Comparison of ENCODE assay signal across 30 cellular contexts in genomic region chr2:184814428-184814827, GRCh38.
DNase-seq lines count a peak whose midpoint lies in the region; ATAC-seq, FAIRE-seq and TF ChIP-seq lines count a peak whose summit lies in the region.
"Had no signal": no experiment of that assay in that cellular context is flagged by ENCODE, and none has a peak within 500 bp of the region (broad histone marks: within the 10 kb centered on the region; RNA-seq: fewer than 3 reads in every experiment).

No MANE protein-coding gene starts in this region.

- H3K4me1 ChIP-seq in A673 (ENCODE audit: insufficient read depth, low read length, poor library complexity, severe bottlenecking) (no peaks in the 10 kb centered on the region), OCI-LY3 (ENCODE audit: low read length) (peaks cover 27% of the 10 kb centered on the region), pancreas (no peaks in the 10 kb centered on the region)
- H3K4me1 ChIP-seq: A549, foreskin keratinocyte, prostate gland, sigmoid colon, upper lobe of left lung had no signal

- H3K4me2 ChIP-seq in OCI-LY3 (ENCODE audit: low read length), result peak overlapping the region; percentile 21
- H3K4me2 ChIP-seq: A549 had no signal

- DNase-seq in A673 (ENCODE audit: low spot score) (peak; percentile 35), NCI-H146 (lab: John Stamatoyannopoulos, UW) (peak; percentile 57), NCI-H2227 (lab: John Stamatoyannopoulos, UW; ENCODE audit: unreplicated experiment) (peak; percentile 44), SW 1271 (lab: John Stamatoyannopoulos, UW) (no peak), OCI-M1 (lab: John Stamatoyannopoulos, UW) (no peak), pancreas (no peak)
- no peak for DNase-seq in activated CD8-positive, alpha-beta memory T cell treated with anti-CD3 and anti-CD28 coated beads, Interleukin-2, amount 50 U/mL, for 48 hours
- DNase-seq: activated CD4-positive, alpha-beta T cell treated with anti-CD3 and anti-CD28 coated beads, Interleukin-2, amount 50 U/mL, for 48 hours; CD8-positive, alpha-beta T cell; DMS 273 treated with DMSO at 0.1 percent for 48 hours; foreskin keratinocyte; left colon; mammary epithelial cell; NCI-H1048; NCI-H446 treated with DMSO at 0.1 percent for 48 hours; sigmoid colon; stimulated activated CD4-positive, alpha-beta T cell treated with anti-CD3 and anti-CD28 coated beads, Interleukin-4, amount 100 ng/mL, for 24 hours; upper lobe of left lung had no signal

- no peak overlapping the region for H2AFZ ChIP-seq in OCI-LY3 (ENCODE audit: low read depth, low read length)

- H3K9ac ChIP-seq in OCI-LY3 (ENCODE audit: low read length), result no peak overlapping the region

- FAIRE-seq in pancreas (lab: Jason Lieb, UNC), result no peak
- FAIRE-seq: A549, bronchial epithelial cell, colon, G401.6, H54, RCC 7860 had no signal

- H3K27ac ChIP-seq in A673 (ENCODE audit: low read depth, low read length, poor library complexity, severe bottlenecking), result no peak overlapping the region
- H3K27ac ChIP-seq in OCI-LY3 (ENCODE audit: low read length), result no peak overlapping the region
- no peak overlapping the region for H3K27ac ChIP-seq in pancreas
- H3K27ac ChIP-seq: A549, foreskin keratinocyte, neutrophil, prostate gland, sigmoid colon, upper lobe of left lung had no signal

- TF ChIP-seq CTCF in A673 (conservative IDR thresholded peaks at IDR 0.05; ENCODE audit: low read depth, low read length) (no peak), OCI-LY3 (IDR thresholded peaks at IDR 0.05; ENCODE audit: low read depth, low read length) (no peak), pancreas (IDR thresholded peaks at IDR 0.05) (no peak)

- H4K20me1 ChIP-seq in OCI-LY3 (ENCODE audit: insufficient read depth, low read length), result peaks cover 5% of the 10 kb centered on the region; the same call in 1 of the 2 replicates

- H3K79me2 ChIP-seq in OCI-LY3 (ENCODE audit: low read length), result peaks cover 20% of the 10 kb centered on the region

- BruUV-seq in A673 (replicated peaks; lab: Mats Ljungman, UMichigan), result no TSS peak

- POLR2A ChIA-PET in A673 (lab: Charles Lee; ENCODE audit: low non-redundant PET), result no interaction called here

- CTCF ChIA-PET in A673 (lab: Charles Lee), result no interaction called here

- H3K27me3 ChIP-seq in A673 (replicated peaks; ENCODE audit: insufficient read depth, low read depth, low read length, poor library complexity) (no peaks in the 10 kb centered on the region), OCI-LY3 (ENCODE audit: low read depth, low read length) (no peaks in the 10 kb centered on the region), pancreas (no peaks in the 10 kb centered on the region)
- H3K27me3 ChIP-seq: foreskin keratinocyte, neutrophil, sigmoid colon, upper lobe of left lung had no signal

- H3K4me3 ChIP-seq in A673 (ENCODE audit: low read depth, low read length, poor library complexity, severe bottlenecking), result no peak overlapping the region
- no peak overlapping the region for H3K4me3 ChIP-seq in OCI-LY3 (ENCODE audit: low read length)
- no peak overlapping the region for H3K4me3 ChIP-seq in pancreas
- H3K4me3 ChIP-seq: A549, prostate gland, sigmoid colon, upper lobe of left lung had no signal

- H3K9me3 ChIP-seq in A673 (ENCODE audit: low read depth, low read length, poor library complexity, severe bottlenecking) (no peaks in the 10 kb centered on the region), OCI-LY3 (ENCODE audit: insufficient read depth, low read length) (no peaks in the 10 kb centered on the region), pancreas (no peaks in the 10 kb centered on the region)
- H3K9me3 ChIP-seq: A549, neutrophil, prostate gland, sigmoid colon, upper lobe of left lung had no signal

- 44 to 48% methylated on average over 3 of the region's 3 CpGs for WGBS in pancreas, 2 donors

- no peak for ATAC-seq in pancreas
- ATAC-seq: A549; activated CD4-positive, CD25-positive, alpha-beta regulatory T cell treated with anti-CD3 and anti-CD28 coated beads, Interleukin-2, amount 50 U/mL, for 24 hours; CD8-positive, alpha-beta T cell; esophagus mucosa; foreskin keratinocyte; left colon; stimulated activated effector memory CD8-positive, alpha-beta T cell treated with anti-CD3 and anti-CD28 coated beads, Interleukin-12 subunit alpha, Interleukin-12 subunit beta, amount 100 ng/mL, for 72 hours had no signal

- intact Hi-C loops in A673 (cut with micrococcal nuclease; ENCODE audit: unreplicated experiment) (no loop called here), pancreas (cut with DNase I) (no loop called here)

- H3K36me3 ChIP-seq in A673 (ENCODE audit: insufficient read depth, low read length, poor library complexity, severe bottlenecking) (no peaks in the 10 kb centered on the region), OCI-LY3 (replicated peaks; ENCODE audit: low read depth, low read length) (peaks cover 12% of the 10 kb centered on the region), pancreas (no peaks in the 10 kb centered on the region)
- H3K36me3 ChIP-seq: neutrophil, prostate gland, sigmoid colon, upper lobe of left lung had no signal

Comparison
In these comparisons a context has a peak if more than half of its experiments do, and no peak if none do; other contexts are left out.
1. DNase-seq: peak in A673 (single experiment), NCI-H146 (single experiment) and NCI-H2227 (single experiment); none in activated CD8-positive, alpha-beta memory T cell treated with anti-CD3 and anti-CD28 coated beads, Interleukin-2, amount 50 U/mL, for 48 hours (single experiment), SW 1271 (0 of 2), OCI-M1 (single experiment) and pancreas (0 of 6).